ENCODE assay signal across 8 cellular contexts in genomic region chr19:5340637-5341447, GRCh38. TPM values are rescaled to one million over a fixed set of nuclear protein-coding genes. Genes with fewer than 3 reads are reported as not detected.
DNase-seq lines count a peak whose midpoint lies in the region; ATAC-seq and TF ChIP-seq lines count a peak whose summit lies in the region.

Gene PTPRS (minus strand): TSS chr19:5340812. CDS start chr19:5286140, 54,672 bp downstream.

- H3K4me3 ChIP-seq in HUES6 (ENCODE audit: low read depth, low read length) = peak within 1 kb of the TSS; percentile 78
- peak within 1 kb of the TSS; percentile 64 for H3K4me3 ChIP-seq in SJCRH30
- H3K4me3 ChIP-seq in subcutaneous abdominal adipose tissue (ENCODE audit: low read depth in 1 of 5, low read length in 5 of 5) = peak within 1 kb of the TSS in 4 of 5 donors; percentile 47 to 66 (median 55)

- no peak within 1 kb of the TSS for H3K27ac Mint-ChIP-seq in activated naive CD4-positive, alpha-beta T cell treated with anti-CD3 and anti-CD28 coated beads, Interleukin-2, amount 50 U/mL, for 24 hours

- H3K9ac ChIP-seq in HUES6 (ENCODE audit: low read length) (peak within 1 kb of the TSS; percentile 72), subcutaneous abdominal adipose tissue (ENCODE audit: low read length in 5 of 5) (no peak within 1 kb of the TSS)

- H3K9me3 Mint-ChIP-seq in activated naive CD4-positive, alpha-beta T cell treated with anti-CD3 and anti-CD28 coated beads, Interleukin-2, amount 50 U/mL, for 24 hours = no peaks in the 10 kb centered on the region

- peak within 1 kb of the TSS; percentile 77 for H3K4me3 Mint-ChIP-seq in activated naive CD4-positive, alpha-beta T cell treated with anti-CD3 and anti-CD28 coated beads, Interleukin-2, amount 50 U/mL, for 24 hours

- H3K27me3 ChIP-seq in HUES6 (ENCODE audit: control insufficient read depth, insufficient read depth, low read length) (peaks cover 33% of the 10 kb centered on the region), SJCRH30 (0 out of 2 replicates have a peak, but pooled peaks cover 4% of the 10 kb centered on the region), subcutaneous abdominal adipose tissue (ENCODE audit: control insufficient read depth in 5 of 5, insufficient read depth in 4 of 5, low read length in 5 of 5) (peaks cover 7 to 33% (median 28%) of the 10 kb centered on the region in 5 donors)

- H3K9me3 ChIP-seq in HUES6 (ENCODE audit: control insufficient read depth, insufficient read depth, low read depth, low read length) (no peaks in the 10 kb centered on the region), SJCRH30 (replicated peaks) (no peaks in the 10 kb centered on the region), subcutaneous abdominal adipose tissue (ENCODE audit: control insufficient read depth in 5 of 5, low read length in 5 of 5) (no peaks in the 10 kb centered on the region)

- peak; percentile 86 for ATAC-seq in omental fat pad (ENCODE audit: low FRiP score)
- no peak for ATAC-seq in GM18867 (IDR thresholded peaks at IDR 0.05; ENCODE audit: unreplicated experiment)

- H3K4me1 ChIP-seq in HUES6 (ENCODE audit: control insufficient read depth, insufficient read depth, low read length) (peaks cover 21% of the 10 kb centered on the region), SJCRH30 (no peaks in the 10 kb centered on the region), subcutaneous abdominal adipose tissue (ENCODE audit: control insufficient read depth in 5 of 5, insufficient read depth in 5 of 5, low read length in 5 of 5) (peaks cover 2 to 20% (median 16%) of the 10 kb centered on the region in 5 donors)

- no peaks in the 10 kb centered on the region for H3K36me3 Mint-ChIP-seq in activated naive CD4-positive, alpha-beta T cell treated with anti-CD3 and anti-CD28 coated beads, Interleukin-2, amount 50 U/mL, for 24 hours

- no peak for TF ChIP-seq CTCF in omental fat pad (IDR thresholded peaks at IDR 0.05)

- H3K4me1 Mint-ChIP-seq in activated naive CD4-positive, alpha-beta T cell treated with anti-CD3 and anti-CD28 coated beads, Interleukin-2, amount 50 U/mL, for 24 hours = peaks cover 18% of the 10 kb centered on the region

- no peaks in the 10 kb centered on the region for H3K36me3 ChIP-seq in HUES6 (ENCODE audit: control insufficient read depth, insufficient read depth, low read length)
- H3K36me3 ChIP-seq in SJCRH30 = no peaks in the 10 kb centered on the region
- H3K36me3 ChIP-seq in subcutaneous abdominal adipose tissue (ENCODE audit: control insufficient read depth in 5 of 5, insufficient read depth in 5 of 5, low read length in 5 of 5) = no peaks in the 10 kb centered on the region

- DNase-seq in DMS 273 (lab: John Stamatoyannopoulos, UW; ENCODE audit: unreplicated experiment) (peak; percentile 96), SJCRH30 (peak; percentile 82 to 84), glomerular endothelial cell (ENCODE audit: extremely low read depth, low read depth, low spot score) (no peak), omental fat pad (ENCODE audit: low spot score) (peak; percentile 26)

- H3K27ac ChIP-seq in HUES6 (ENCODE audit: low read depth, low read length) = peak within 1 kb of the TSS; percentile 76; the same call in 1 of the 2 replicates
- H3K27ac ChIP-seq in SJCRH30 = no peak within 1 kb of the TSS
- no peak within 1 kb of the TSS for H3K27ac ChIP-seq in subcutaneous abdominal adipose tissue (ENCODE audit: low read depth, low read length)

- peaks cover 32% of the 10 kb centered on the region for H3K27me3 Mint-ChIP-seq in activated naive CD4-positive, alpha-beta T cell treated with anti-CD3 and anti-CD28 coated beads, Interleukin-2, amount 50 U/mL, for 24 hours

RNA-seq across cellular contexts. Expression of gene PTPRS, which starts in this region (rescaled TPM):
- 21.8 and 22.2 TPM in 2 replicates for total RNA-seq in SJCRH30 (2014; rRNA removed; shearing (Covaris generic))
- 39.6 and 60.9 TPM in 2 replicates for total RNA-seq in glomerular endothelial cell
- total RNA-seq in omental fat pad = 100 to 1,000 TPM; 238 to 530 (median 338) TPM
